In genomic region chr3:72144773-72145505, GRCh38 we compare ENCODE assay signal across 1 cellular context.
TF ChIP-seq lines count a peak whose summit lies in the region.

No MANE protein-coding gene starts in this region.

TF ChIP-seq in K562, 482 proteins besides CTCF, POLR2A, EP300 and RAD21 (continued from another document and continues in another):
- TF ChIP-seq MLLT1 (IDR thresholded peaks at IDR 0.05): peak in 1 of 2 experiments; percentile 35; a peak in 1 of 4 replicates
- TF ChIP-seq ZNF592 (IDR thresholded peaks at IDR 0.05): peak; percentile 91
- peak; percentile 94 for TF ChIP-seq RUNX1 (IDR thresholded peaks at IDR 0.05; ENCODE audit: low read depth)
- no peak for TF ChIP-seq ZNF174 (CRISPR knock-in tag; IDR thresholded peaks at IDR 0.05)
- TF ChIP-seq ZNF347 (CRISPR knock-in tag; IDR thresholded peaks at IDR 0.05; ENCODE audit: low read depth): no peak
- TF ChIP-seq HMGN3 (IDR thresholded peaks at IDR 0.05; ENCODE audit: borderline replicate concordance, extremely low read depth, insufficient read length, low read depth, low read length): no peak
- no peak for TF ChIP-seq YY1 (IDR thresholded peaks at IDR 0.05; ENCODE audit: borderline replicate concordance in 1 of 3, control insufficient read depth in 1 of 3, extremely low read depth in 1 of 3, insufficient read depth in 3 of 3, insufficient read length in 1 of 3, insufficient replicate concordance in 2 of 3, low read depth in 1 of 3, low read length in 2 of 3)
- 0 out of 2 replicates have a peak, but pooled peaks have one; percentile 45 for TF ChIP-seq TCFL5 (CRISPR knock-in tag; conservative IDR thresholded peaks at IDR 0.05)
- TF ChIP-seq ZNF280A (IDR thresholded peaks at IDR 0.05; ENCODE audit: low read depth, partially characterized antibody): no peak
- TF ChIP-seq ZNF785 (CRISPR knock-in tag; IDR thresholded peaks at IDR 0.05): no peak
- peak; percentile 85 for TF ChIP-seq TAF9B (IDR thresholded peaks at IDR 0.05; ENCODE audit: partially characterized antibody)
- no peak for TF ChIP-seq ZNF354B (CRISPR knock-in tag; IDR thresholded peaks at IDR 0.05)
- TF ChIP-seq HOMEZ (CRISPR knock-in tag; IDR thresholded peaks at IDR 0.05): no peak
- peak; percentile 91 for TF ChIP-seq DACH1 (IDR thresholded peaks at IDR 0.05; ENCODE audit: partially characterized antibody)
- TF ChIP-seq ZNF79 (CRISPR knock-in tag; IDR thresholded peaks at IDR 0.05; ENCODE audit: low read depth): no peak
- TF ChIP-seq ARID3B (CRISPR knock-in tag; IDR thresholded peaks at IDR 0.05; ENCODE audit: borderline replicate concordance): no peak
- no peak for TF ChIP-seq CTCFL (IDR thresholded peaks at IDR 0.05; ENCODE audit: borderline replicate concordance, insufficient read depth, low read depth, low read length, poor library complexity, severe bottlenecking)
- peak; percentile 78 for TF ChIP-seq CREB1 (IDR thresholded peaks at IDR 0.05)
- TF ChIP-seq CREB1 (CRISPR knock-in tag; IDR thresholded peaks at IDR 0.05): no peak
- TF ChIP-seq KDM5B (IDR thresholded peaks at IDR 0.05; ENCODE audit: insufficient replicate concordance, low read depth, low read length): no peak
- TF ChIP-seq TFE3 (CRISPR knock-in tag; IDR thresholded peaks at IDR 0.05): no peak
- no peak for TF ChIP-seq THAP12 (CRISPR knock-in tag; IDR thresholded peaks at IDR 0.05)
- no peak for TF ChIP-seq MIER1 (IDR thresholded peaks at IDR 0.05; ENCODE audit: low read depth)
- TF ChIP-seq ZNF121 (CRISPR knock-in tag; conservative IDR thresholded peaks at IDR 0.05): no peak
- TF ChIP-seq FOXP4 (CRISPR knock-in tag; IDR thresholded peaks at IDR 0.05; ENCODE audit: borderline replicate concordance): no peak
- TF ChIP-seq SIN3B (IDR thresholded peaks at IDR 0.05; ENCODE audit: low read depth): no peak
- no peak for TF ChIP-seq NR0B1 (IDR thresholded peaks at IDR 0.05; ENCODE audit: partially characterized antibody)
- no peak for TF ChIP-seq TAF7 (tag; IDR thresholded peaks at IDR 0.05)
- TF ChIP-seq ZNF124 (CRISPR knock-in tag; IDR thresholded peaks at IDR 0.05): no peak
- TF ChIP-seq PURB (CRISPR knock-in tag; IDR thresholded peaks at IDR 0.05; ENCODE audit: low read depth): no peak
- peak; percentile 95 for TF ChIP-seq LEF1 (IDR thresholded peaks at IDR 0.05)
- TF ChIP-seq JUND (IDR thresholded peaks at IDR 0.05; ENCODE audit: borderline replicate concordance, low read depth, low read length): peak; percentile 85
- TF ChIP-seq JUND (tag; IDR thresholded peaks at IDR 0.05; ENCODE audit: borderline replicate concordance, low read depth, low read length): peak; percentile 87; the same call in 2 of the 3 replicates
- no peak for TF ChIP-seq MCM5 (IDR thresholded peaks at IDR 0.05; ENCODE audit: low read depth)
- TF ChIP-seq PRMT5 (CRISPR knock-in tag; IDR thresholded peaks at IDR 0.05): no peak
- TF ChIP-seq HEY1 (CRISPR knock-in tag; IDR thresholded peaks at IDR 0.05; ENCODE audit: borderline replicate concordance): no peak
